In genomic region chr17:78316867-78317816, GRCh38 we compare ENCODE assay signal across 8 cellular contexts. TPM values are rescaled to one million over a fixed set of nuclear protein-coding genes. Genes with fewer than 3 reads are reported as not detected.
DNase-seq lines count a peak whose midpoint lies in the region; ATAC-seq and TF ChIP-seq lines count a peak whose summit lies in the region.

No MANE protein-coding gene starts in this region.

- H3K36me3 Mint-ChIP-seq in Caco-2 (ENCODE audit: insufficient read depth, unreplicated experiment), result no peaks in the 10 kb centered on the region
- no peaks in the 10 kb centered on the region for H3K36me3 Mint-ChIP-seq in chondrocyte (ENCODE audit: low read depth)
- H3K36me3 Mint-ChIP-seq in naive B cell, result no peaks in the 10 kb centered on the region

- no peaks in the 10 kb centered on the region for H3K27me3 ChIP-seq in Caco-2 (replicated peaks; ENCODE audit: control insufficient read depth, insufficient read depth, low read length)

- peak overlapping the region; percentile 28 for H3K4me3 ChIP-seq in Caco-2 (ENCODE audit: low read depth, low read length)

- H3K9me3 ChIP-seq in Caco-2, result no peaks in the 10 kb centered on the region

- H3K27ac Mint-ChIP-seq in Caco-2 (ENCODE audit: unreplicated experiment), result peak overlapping the region; percentile 88
- peak overlapping the region; percentile 94 for H3K27ac Mint-ChIP-seq in chondrocyte (ENCODE audit: unreplicated experiment)
- peak overlapping the region in 2 of 6 donors; percentile 32 to 50 for H3K27ac Mint-ChIP-seq in naive B cell

- H3K27me3 Mint-ChIP-seq in Caco-2 (ENCODE audit: insufficient read depth, unreplicated experiment) (no peaks in the 10 kb centered on the region), chondrocyte (ENCODE audit: low read depth) (no peaks in the 10 kb centered on the region), naive B cell (peaks cover 10 to 40% (median 37%) of the 10 kb centered on the region in 3 donors)

- POLR2A ChIA-PET in Caco-2 (lab: Charles Lee), result interaction anchor here (0.5 to 0.7 kb wide), 4 partner anchors 37 to 131 kb away, joined by 3 to 8 read pairs (median 4); no protein-coding TSS in a partner anchor

- intact Hi-C loops in Caco-2 (cut with micrococcal nuclease; ENCODE audit: unreplicated experiment), result loop anchor here (2.0 kb wide), 1 partner anchor 44 kb away; the partner anchor contains the start of gene SOCS3

- peak; percentile 89 to 96 for DNase-seq in Caco-2
- peak; percentile 47 for DNase-seq in HuH-7.5 (ENCODE audit: low spot score)
- DNase-seq in chondrocyte (ENCODE audit: low spot score), result no peak
- DNase-seq in naive B cell, result no peak
- DNase-seq in left lobe of liver (ENCODE audit: low spot score), result no peak
- no peak for DNase-seq in NCI-H2029 (lab: John Stamatoyannopoulos, UW)
- DNase-seq in occipital lobe (lab: John Stamatoyannopoulos, UW), result no peak

- CTCF ChIA-PET in Caco-2 (lab: Charles Lee), result interaction anchor here (0.6 to 2.2 kb wide), 5 partner anchors 17 to 292 kb away, joined by 4 to 9 read pairs (median 7); no protein-coding TSS in a partner anchor

- BruUV-seq in Caco-2 (replicated peaks; lab: Mats Ljungman, UMichigan), result no TSS peak

- H3K9me3 Mint-ChIP-seq in Caco-2 (ENCODE audit: unreplicated experiment) (no peaks in the 10 kb centered on the region), chondrocyte (ENCODE audit: low read depth) (no peaks in the 10 kb centered on the region), naive B cell (no peaks in the 10 kb centered on the region)

- H3K36me3 ChIP-seq in Caco-2 (ENCODE audit: control insufficient read depth, insufficient read depth, low read length), result no peaks in the 10 kb centered on the region

- H3K4me1 ChIP-seq in Caco-2, result peaks cover 46% of the 10 kb centered on the region

- H3K4me3 Mint-ChIP-seq in Caco-2 (ENCODE audit: unreplicated experiment) (peak overlapping the region; percentile 64), chondrocyte (ENCODE audit: unreplicated experiment) (peak overlapping the region; percentile 6), naive B cell (peak overlapping the region in 5 of 8 donors; percentile 8 to 75 (median 12))

- TF ChIP-seq CTCF in Caco-2 (IDR thresholded peaks at IDR 0.05; ENCODE audit: insufficient read depth in 1 of 2, low read depth in 1 of 2, low read length in 1 of 2, severe bottlenecking in 1 of 2, unreplicated experiment in 1 of 2), result no peak
- TF ChIP-seq CTCF in chondrocyte (IDR thresholded peaks at IDR 0.05), result no peak

- peaks cover 36% of the 10 kb centered on the region for H3K4me1 Mint-ChIP-seq in Caco-2 (ENCODE audit: low read depth, unreplicated experiment)
- peaks cover 40% of the 10 kb centered on the region for H3K4me1 Mint-ChIP-seq in chondrocyte (ENCODE audit: low read depth)
- peaks cover 22 to 38% (median 38%) of the 10 kb centered on the region in 3 donors for H3K4me1 Mint-ChIP-seq in naive B cell

- peak; percentile 36 to 42 for ATAC-seq in naive B cell (ENCODE audit: low read depth in 2 of 2)
- no peak for ATAC-seq in left lobe of liver
- ATAC-seq in GM21529 (IDR thresholded peaks at IDR 0.05; ENCODE audit: unreplicated experiment), result no peak

RNA-seq across cellular contexts. Expression of gene SOCS3, which starts 42.7 kb away (rescaled TPM):
- total RNA-seq in Caco-2 (2022) (11.3 and 12.8 TPM in 2 replicates), chondrocyte (13.6 to 26.2 TPM (median 14.4 TPM) in 3 replicates), left lobe of liver (2.7 TPM), occipital lobe (8.3 TPM)
- polyA plus RNA-seq in naive B cell (ENCODE audit: low read depth in 6 of 6), result 10 to 100 TPM in 4 of 6 donors, 1 to 10 TPM in 2; 4.7 to 29.1 (median 15.2) TPM

Comparison
In these comparisons a context has a peak if more than half of its experiments do, and no peak if none do; other contexts are left out.
1. DNase-seq: peak in Caco-2 (2 of 2) and HuH-7.5 (single experiment); none in chondrocyte (single experiment), naive B cell (single experiment), left lobe of liver (single experiment), NCI-H2029 (single experiment) and occipital lobe (single experiment).
2. H3K4me3 Mint-ChIP-seq: peak in every context shown above with its lines; median percentile 64 in Caco-2; 12 in naive B cell; 6 in chondrocyte.
3. ATAC-seq: peak in naive B cell (2 of 2); none in left lobe of liver (single experiment) and GM21529 (single experiment).